In genomic region chr6:161226005-161226964, GRCh38 we compare ENCODE assay signal across 9 cellular contexts. TPM values are rescaled to one million over a fixed set of nuclear protein-coding genes. Genes with fewer than 3 reads are reported as not detected.
DNase-seq lines count a peak whose midpoint lies in the region; ATAC-seq and TF ChIP-seq lines count a peak whose summit lies in the region.
"Had no signal": no experiment of that assay in that cellular context is flagged by ENCODE, and none has a peak within 500 bp of the region (broad histone marks: within the 10 kb centered on the region; RNA-seq: fewer than 3 reads in every experiment).

No MANE protein-coding gene starts in this region.

- no peak for TF ChIP-seq POLR2A in Peyer's patch (IDR thresholded peaks at IDR 0.05)

- H3K27me3 ChIP-seq in Peyer's patch, result no peaks in the 10 kb centered on the region

- H3K27ac Mint-ChIP-seq in activated CD8-positive, alpha-beta T cell treated with anti-CD3 and anti-CD28 coated beads, Interleukin-2, amount 10 ng/mL, durations not matched to agents 7 days and 5 days, result peak overlapping the region; percentile 91
- H3K27ac Mint-ChIP-seq in natural killer cell, result peak overlapping the region; percentile 87 to 99

- peaks cover 14% of the 10 kb centered on the region for H3K36me3 Mint-ChIP-seq in activated CD8-positive, alpha-beta T cell treated with anti-CD3 and anti-CD28 coated beads, Interleukin-2, amount 10 ng/mL, durations not matched to agents 7 days and 5 days (ENCODE audit: low read depth)
- peaks cover 17% of the 10 kb centered on the region for H3K36me3 Mint-ChIP-seq in natural killer cell

- H3K27ac ChIP-seq in Peyer's patch, result no peak overlapping the region

- no peaks in the 10 kb centered on the region for H3K9me3 Mint-ChIP-seq in activated CD8-positive, alpha-beta T cell treated with anti-CD3 and anti-CD28 coated beads, Interleukin-2, amount 10 ng/mL, durations not matched to agents 7 days and 5 days (ENCODE audit: insufficient read depth)
- H3K9me3 Mint-ChIP-seq in natural killer cell, result peaks cover 0 to 2% of the 10 kb centered on the region in 2 donors

- intact Hi-C loops in natural killer cell (cut with micrococcal nuclease), result loop anchor here (1.0 to 5.0 kb wide), 4 partner anchors 16 to 146 kb away; no protein-coding TSS in a partner anchor

- H3K4me3 Mint-ChIP-seq in activated CD8-positive, alpha-beta T cell treated with anti-CD3 and anti-CD28 coated beads, Interleukin-2, amount 10 ng/mL, durations not matched to agents 7 days and 5 days, result peak overlapping the region; percentile 51
- peak overlapping the region; percentile 96 for H3K4me3 Mint-ChIP-seq in natural killer cell

- H3K9me3 ChIP-seq in Peyer's patch, result no peaks in the 10 kb centered on the region

- ATAC-seq in GM18858 (IDR thresholded peaks at IDR 0.05; ENCODE audit: unreplicated experiment) (peak; percentile 37), HG02759 (IDR thresholded peaks at IDR 0.05; ENCODE audit: unreplicated experiment) (peak; percentile 51), natural killer cell (peak; percentile 75 to 88 (median 86))
- ATAC-seq in activated CD8-positive, alpha-beta T cell treated with anti-CD3 and anti-CD28 coated beads, Interleukin-2, amount 10 ng/mL, durations not matched to agents 7 days and 5 days, result peak; percentile 66

- TF ChIP-seq CTCF in natural killer cell (IDR thresholded peaks at IDR 0.05) (no peak), Peyer's patch (IDR thresholded peaks at IDR 0.05) (no peak)

- no peaks in the 10 kb centered on the region for H3K4me1 ChIP-seq in Peyer's patch

- peaks cover 47% of the 10 kb centered on the region for H3K4me1 Mint-ChIP-seq in activated CD8-positive, alpha-beta T cell treated with anti-CD3 and anti-CD28 coated beads, Interleukin-2, amount 10 ng/mL, durations not matched to agents 7 days and 5 days (ENCODE audit: low read depth)
- peaks cover 69 to 78% of the 10 kb centered on the region in 2 donors for H3K4me1 Mint-ChIP-seq in natural killer cell

- POLR2A ChIA-PET in activated CD8-positive, alpha-beta T cell treated with anti-CD3 and anti-CD28 coated beads, Interleukin-2, amount 10 ng/mL, durations not matched to agents 7 days and 5 days (lab: Charles Lee), result interaction anchor here (1.2 kb wide), 1 partner anchor 48 kb away, joined by 9 read pairs; the partner anchor contains the start of gene AGPAT4

- CTCF ChIA-PET in activated CD8-positive, alpha-beta T cell treated with anti-CD3 and anti-CD28 coated beads, Interleukin-2, amount 10 ng/mL, durations not matched to agents 7 days and 5 days (lab: Charles Lee), result interaction anchor here (2.2 to 2.3 kb wide), 2 partner anchors 10 to 144 kb away, joined by 5 to 6 read pairs; no protein-coding TSS in a partner anchor

- H3K4me3 ChIP-seq in Peyer's patch, result no peak overlapping the region

- H3K27me3 Mint-ChIP-seq in activated CD8-positive, alpha-beta T cell treated with anti-CD3 and anti-CD28 coated beads, Interleukin-2, amount 10 ng/mL, durations not matched to agents 7 days and 5 days (ENCODE audit: low read depth), result no peaks in the 10 kb centered on the region
- peaks cover 3 to 5% of the 10 kb centered on the region in 2 donors for H3K27me3 Mint-ChIP-seq in natural killer cell (ENCODE audit: low read depth in 2 of 2)

- DNase-seq in activated CD8-positive, alpha-beta T cell treated with anti-CD3 and anti-CD28 coated beads, Interleukin-2, amount 10 ng/mL, durations not matched to agents 7 days and 5 days, result peak; percentile 45
- peak; percentile 58 for DNase-seq in natural killer cell
- DNase-seq in GOT3 (lab: John Stamatoyannopoulos, UW), result no peak
- DNase-seq in NCI-H748 (lab: John Stamatoyannopoulos, UW; ENCODE audit: unreplicated experiment), result no peak
- DNase-seq in NCI-H2107 treated with DMSO at 0.1 percent for 48 hours (lab: John Stamatoyannopoulos, UW; ENCODE audit: unreplicated experiment), result no peak
- no peak for DNase-seq in Peyer's patch
- DNase-seq: activated CD4-positive, alpha-beta T cell treated with anti-CD3 and anti-CD28 coated beads for 4 hours had no signal

- H3K36me3 ChIP-seq in Peyer's patch, result no peaks in the 10 kb centered on the region

RNA-seq across cellular contexts. Expression of gene AGPAT4, which starts 47.6 kb away (rescaled TPM):
- total RNA-seq in activated CD8-positive, alpha-beta T cell treated with anti-CD3 and anti-CD28 coated beads, Interleukin-2, amount 10 ng/mL, durations not matched to agents 7 days and 5 days, result 1 to 10 TPM; 4.0 to 4.3 TPM
- total RNA-seq in natural killer cell (10 to 100 TPM; 24.5 to 38.1 (median 25.8) TPM), Peyer's patch (10 to 100 TPM in 1 of 4 donors, 1 to 10 TPM in 2, under 1 TPM in 1; 0.53 to 11.6 (median 3.3) TPM)

Comparison
In these comparisons a context has a peak if more than half of its experiments do, and no peak if none do; other contexts are left out.
1. DNase-seq: peak in activated CD8-positive, alpha-beta T cell treated with anti-CD3 and anti-CD28 coated beads, Interleukin-2, amount 10 ng/mL, durations not matched to agents 7 days and 5 days (single experiment) and natural killer cell (single experiment); none in GOT3 (single experiment), NCI-H748 (single experiment), NCI-H2107 treated with DMSO at 0.1 percent for 48 hours (single experiment) and Peyer's patch (0 of 3).
2. Peak in every context shown above with its lines, with median percentiles within 50 percentile points of each other: ATAC-seq.